8 cellular contexts compared by ENCODE assay signal in the genomic region with DNA sequence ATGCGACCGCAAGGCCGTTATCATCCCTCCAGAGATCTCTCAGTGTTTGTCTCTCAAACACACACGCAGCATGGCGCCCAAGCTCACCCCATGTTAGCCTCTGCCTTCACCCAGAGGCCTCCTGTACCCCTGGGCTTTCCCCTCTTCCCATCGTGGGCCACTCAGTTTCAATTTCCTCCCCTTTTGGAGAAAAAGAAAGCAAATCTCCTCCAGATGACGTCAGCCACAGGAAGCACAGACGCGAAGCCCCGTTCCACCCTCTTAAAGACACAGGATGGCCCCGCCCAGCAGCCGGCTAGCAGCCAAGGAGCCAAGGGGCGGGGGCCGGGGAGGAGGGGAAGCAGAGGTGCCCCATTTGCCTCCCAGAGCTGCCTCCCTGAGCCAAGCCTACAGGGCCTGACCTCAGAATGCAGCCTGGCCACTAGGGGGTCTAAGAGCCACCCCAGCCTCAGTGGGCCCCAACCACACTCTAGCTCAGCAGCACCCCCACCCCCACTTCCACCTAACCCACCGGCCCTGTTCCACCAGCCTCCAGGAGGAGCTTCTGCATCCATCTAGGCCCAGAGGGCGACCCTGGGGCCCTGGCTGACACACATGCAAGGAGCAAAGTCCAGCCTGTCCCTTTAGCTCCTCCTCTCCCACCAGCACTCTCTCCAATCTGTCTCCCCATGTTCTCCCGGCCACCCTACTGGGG. TPM values are rescaled to one million over a fixed set of nuclear protein-coding genes. Genes with fewer than 3 reads are reported as not detected.
DNase-seq lines count a peak whose midpoint lies in the region; ATAC-seq, FAIRE-seq and TF ChIP-seq lines count a peak whose summit lies in the region.

No MANE protein-coding gene starts in this region.

- peaks cover 10% of the 10 kb centered on the region for H4K20me1 ChIP-seq in astrocyte (ENCODE audit: insufficient read depth, low read length)

- H3K4me2 ChIP-seq in astrocyte (ENCODE audit: low read length) = peak overlapping the region; percentile 97

- FAIRE-seq in astrocyte (lab: Jason Lieb, UNC) = peak; percentile 43

- H3K4me3 ChIP-seq in astrocyte (ENCODE audit: insufficient read depth, low read depth, low read length) = peak overlapping the region; percentile 99

- H3K27me3 ChIP-seq in astrocyte (ENCODE audit: insufficient read depth, low read length) = no peaks in the 10 kb centered on the region

- peak; percentile 96 for DNase-seq in GM13976 (ENCODE audit: low spot score)
- DNase-seq in NCI-H1436 (lab: John Stamatoyannopoulos, UW) = peak; percentile 65
- DNase-seq in T-helper 22 cell (ENCODE audit: low read depth) = peak; percentile 90
- peak; percentile 81 for DNase-seq in astrocyte (ENCODE audit: low read depth)
- DNase-seq in hippocampal formation (lab: John Stamatoyannopoulos, UW) = peak; percentile 77 to 78
- peak; percentile 84 for DNase-seq in renal cortical epithelial cell (ENCODE audit: low read depth)
- no peak for DNase-seq in cortex of kidney (lab: John Stamatoyannopoulos, UW)

- H3K4me1 ChIP-seq in astrocyte (ENCODE audit: insufficient read depth, low read length) = peaks cover 8% of the 10 kb centered on the region

- H3K9ac ChIP-seq in astrocyte (ENCODE audit: low read length) = peak overlapping the region; percentile 97

- peak; percentile 35 for TF ChIP-seq CTCF in GM13976 (IDR thresholded peaks at IDR 0.05; ENCODE audit: borderline replicate concordance, control extremely low read depth, extremely low read depth, insufficient read depth, missing control alignments)
- TF ChIP-seq CTCF in astrocyte (IDR thresholded peaks at IDR 0.05; ENCODE audit: insufficient read depth, low read depth, low read length) = peak; percentile 15

- peaks cover 47% of the 10 kb centered on the region for H3K79me2 ChIP-seq in astrocyte (ENCODE audit: insufficient read depth, low read length)

- peak overlapping the region; percentile 97 for H3K27ac ChIP-seq in astrocyte (ENCODE audit: low read depth, low read length)

- H3K36me3 Mint-ChIP-seq in astrocyte (ENCODE audit: low read depth, unreplicated experiment) = peaks cover 17% of the 10 kb centered on the region

- peak overlapping the region; percentile 89 for H2AFZ ChIP-seq in astrocyte (ENCODE audit: low read depth, low read length)

- H3K9me3 Mint-ChIP-seq in astrocyte (ENCODE audit: unreplicated experiment) = no peaks in the 10 kb centered on the region

- peaks cover 14% of the 10 kb centered on the region for H3K4me1 Mint-ChIP-seq in astrocyte (ENCODE audit: low read depth, unreplicated experiment)

- no peaks in the 10 kb centered on the region for H3K9me3 ChIP-seq in astrocyte (ENCODE audit: insufficient read depth, low read depth, low read length)

- peak; percentile 83 for ATAC-seq in HG02798 (IDR thresholded peaks at IDR 0.05; ENCODE audit: poor library complexity, unreplicated experiment)

- peak overlapping the region; percentile 100 for H3K27ac Mint-ChIP-seq in astrocyte (ENCODE audit: unreplicated experiment)

- no peaks in the 10 kb centered on the region for H3K36me3 ChIP-seq in astrocyte (ENCODE audit: insufficient read depth, low read length)

- in situ Hi-C loops in GM13976 (cut with MboI; ENCODE audit: low sequenced_read_pairs, unreplicated experiment) = no loop called here

- no peaks in the 10 kb centered on the region for H3K27me3 Mint-ChIP-seq in astrocyte (ENCODE audit: low read depth, unreplicated experiment)

- H3K4me3 Mint-ChIP-seq in astrocyte (ENCODE audit: unreplicated experiment) = peak overlapping the region; percentile 98

RNA-seq across cellular contexts. Expression of gene ATRIP, which starts 26.5 kb away (rescaled TPM):
- 6.2 and 6.6 TPM in 2 replicates for total RNA-seq in astrocyte
- total RNA-seq in renal cortical epithelial cell = 4.3 and 5.2 TPM in 2 replicates

RNA-seq across cellular contexts. Expression of gene SHISA5, which starts 30.9 kb away (rescaled TPM):
- total RNA-seq in astrocyte = 333 and 346 TPM in 2 replicates
- 116 and 143 TPM in 2 replicates for total RNA-seq in renal cortical epithelial cell

RNA-seq across cellular contexts. Expression of gene TMA7, which starts 33.0 kb away (rescaled TPM):
- total RNA-seq in astrocyte (252 and 272 TPM in 2 replicates), renal cortical epithelial cell (201 and 228 TPM in 2 replicates)

RNA-seq across cellular contexts. Expression of gene CCDC51, which starts 33.2 kb away (rescaled TPM):
- total RNA-seq in astrocyte = 16.4 and 16.5 TPM in 2 replicates
- total RNA-seq in renal cortical epithelial cell = 24.0 and 37.5 TPM in 2 replicates

RNA-seq across cellular contexts. Expression of gene PLXNB1, which starts 43.2 kb away (rescaled TPM):
- total RNA-seq in astrocyte (42.0 and 59.2 TPM in 2 replicates), renal cortical epithelial cell (38.2 and 191 TPM in 2 replicates)
